In the genomic region with DNA sequence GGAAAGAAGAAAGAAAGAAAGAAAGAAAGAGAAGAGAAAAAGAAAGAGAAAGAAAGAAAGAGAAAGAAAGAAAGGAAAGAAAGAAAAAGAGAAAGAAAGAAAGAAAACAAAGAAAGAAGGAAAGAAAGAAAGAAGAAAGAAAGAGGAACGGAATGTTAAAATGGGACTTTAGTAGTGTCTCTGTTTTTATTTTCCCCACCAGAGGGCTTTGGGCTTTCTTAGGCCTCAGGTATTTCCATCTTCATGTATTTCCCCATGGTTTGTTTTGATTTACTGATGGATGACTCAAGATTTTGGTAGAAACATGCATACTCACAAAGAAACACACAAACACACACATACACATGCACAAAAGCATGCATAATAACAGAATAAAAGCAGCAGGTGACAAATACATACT, we compare ENCODE assay signal across 22 cellular contexts.
"Had no signal": no experiment of that assay in that cellular context is flagged by ENCODE, and none has a peak within 500 bp of the region (broad histone marks: within the 10 kb centered on the region; RNA-seq: fewer than 3 reads in every experiment).

No MANE protein-coding gene starts in this region.

- H3K27ac ChIP-seq: hepatocyte, left ventricle myocardium inferior, prostate gland, thoracic aorta, upper lobe of left lung had no signal

- H3K79me2 ChIP-seq: hepatocyte had no signal

- H3K27me3 ChIP-seq: hepatocyte, upper lobe of left lung had no signal

- H3K27me3 Mint-ChIP-seq: activated naive CD8-positive, alpha-beta T cell treated with anti-CD3 and anti-CD28 coated beads for 36 hours had no signal

- H3K9me3 ChIP-seq: left ventricle myocardium inferior, prostate gland, thoracic aorta, upper lobe of left lung had no signal

- H3K4me2 ChIP-seq: hepatocyte had no signal

- H3K4me1 ChIP-seq: left ventricle myocardium inferior, prostate gland, upper lobe of left lung had no signal

- DNase-seq: activated CD4-positive, alpha-beta T cell treated with anti-CD3 and anti-CD28 coated beads, Interleukin-2, amount 50 U/mL, for 48 hours; activated CD8-positive, alpha-beta memory T cell treated with anti-CD3 and anti-CD28 coated beads, Interleukin-2, amount 50 U/mL, for 48 hours; activated naive CD4-positive, alpha-beta T cell treated with Interleukin-2 at 50 U/mL for 16 hours; activated naive CD8-positive, alpha-beta T cell treated with anti-CD3 and anti-CD28 coated beads for 36 hours; activated T-cell treated with anti-CD3 and anti-CD28 coated beads, Interleukin-2, amount 50 U/mL, for 4 hours; effector memory CD4-positive, alpha-beta T cell; glutamatergic neuron; kidney glomerular epithelial cell; left ventricle myocardium inferior; natural killer cell; stimulated activated CD4-positive, alpha-beta T cell treated with anti-CD3 and anti-CD28 coated beads, Interleukin-2, amount 100 ng/mL, for 48 hours; stimulated activated CD8-positive, alpha-beta memory T cell treated with anti-CD3 and anti-CD28 coated beads, Interleukin-4, amount 100 ng/mL, for 48 hours; stimulated activated naive CD4-positive, alpha-beta T cell; T-helper 9 cell; upper lobe of left lung had no signal

- H2AFZ ChIP-seq: hepatocyte had no signal

- H3K4me3 Mint-ChIP-seq: activated naive CD8-positive, alpha-beta T cell treated with anti-CD3 and anti-CD28 coated beads for 36 hours; activated T-cell treated with anti-CD3 and anti-CD28 coated beads, Interleukin-2, amount 50 U/mL, for 4 hours; mesothelial cell of epicardium; natural killer cell; WTC11 had no signal

- H3K36me3 Mint-ChIP-seq: activated naive CD8-positive, alpha-beta T cell treated with anti-CD3 and anti-CD28 coated beads for 36 hours; mesothelial cell of epicardium; natural killer cell; WTC11 had no signal

- ATAC-seq: activated T-cell treated with anti-CD3 and anti-CD28 coated beads, Interleukin-2, amount 50 U/mL, for 4 hours; esophagus mucosa; natural killer cell; WTC11 had no signal

- H3K4me1 Mint-ChIP-seq: activated naive CD8-positive, alpha-beta T cell treated with anti-CD3 and anti-CD28 coated beads for 36 hours; mesothelial cell of epicardium; natural killer cell; WTC11 had no signal

- H3K9me3 Mint-ChIP-seq: activated naive CD8-positive, alpha-beta T cell treated with anti-CD3 and anti-CD28 coated beads for 36 hours; activated T-cell treated with anti-CD3 and anti-CD28 coated beads, Interleukin-2, amount 50 U/mL, for 4 hours; activated T-helper 2 cell treated with anti-CD3 and anti-CD28 coated beads, Interferon-gamma antibody, Interleukin-2, Interleukin-4, amounts not matched to agents 10 μg/mL and 5 μg/mL and 100 μg/mL, durations not matched to agents 14 hours and 24 hours and 36 hours; WTC11 had no signal

- H3K27ac Mint-ChIP-seq: activated naive CD8-positive, alpha-beta T cell treated with anti-CD3 and anti-CD28 coated beads for 36 hours; activated T-helper 2 cell treated with anti-CD3 and anti-CD28 coated beads, Interferon-gamma antibody, Interleukin-2, Interleukin-4, amounts not matched to agents 10 μg/mL and 5 μg/mL and 100 μg/mL, durations not matched to agents 14 hours and 24 hours and 36 hours; mesothelial cell of epicardium; natural killer cell; WTC11 had no signal
